Comparison of ENCODE assay signal across 1 cellular context in genomic region chr19:17302391-17303166, GRCh38.
TF ChIP-seq lines count a peak whose summit lies in the region.

No MANE protein-coding gene starts in this region.

TF ChIP-seq in SK-N-SH, 30 proteins besides CTCF, POLR2A, EP300 and RAD21 (continued from another document):
- TF ChIP-seq EZH2phosphoT487 (IDR thresholded peaks at IDR 0.05; ENCODE audit: borderline replicate concordance, low read depth) = no peak
- TF ChIP-seq SIN3A (IDR thresholded peaks at IDR 0.05; ENCODE audit: borderline replicate concordance, low read depth, low read length) = no peak
- TF ChIP-seq TAF1 (IDR thresholded peaks at IDR 0.05; ENCODE audit: borderline replicate concordance, low read depth, low read length) = no peak
- TF ChIP-seq YY1 (IDR thresholded peaks at IDR 0.05; ENCODE audit: low read depth) = no peak
- no peak for TF ChIP-seq FOXJ3 (CRISPR knock-in tag; IDR thresholded peaks at IDR 0.05)
- TF ChIP-seq TCF12 (IDR thresholded peaks at IDR 0.05) = no peak
- TF ChIP-seq PBX3 (IDR thresholded peaks at IDR 0.05) = no peak
- no peak for TF ChIP-seq REST (IDR thresholded peaks at IDR 0.05; ENCODE audit: low read depth, low read length)
- no peak for TF ChIP-seq CHD2 (IDR thresholded peaks at IDR 0.05; ENCODE audit: low read length, partially characterized antibody)
- TF ChIP-seq USF2 (IDR thresholded peaks at IDR 0.05; ENCODE audit: borderline replicate concordance, low read depth, low read length) = no peak
- no peak for TF ChIP-seq GABPA (IDR thresholded peaks at IDR 0.05; ENCODE audit: low read depth)
- no peak for TF ChIP-seq MXI1 (IDR thresholded peaks at IDR 0.05; ENCODE audit: low read depth, low read length)
- no peak for TF ChIP-seq POLR2AphosphoS5 (IDR thresholded peaks at IDR 0.05; ENCODE audit: low read depth, low read length)
